Comparison of ENCODE assay signal across 8 cellular contexts in the genomic region with DNA sequence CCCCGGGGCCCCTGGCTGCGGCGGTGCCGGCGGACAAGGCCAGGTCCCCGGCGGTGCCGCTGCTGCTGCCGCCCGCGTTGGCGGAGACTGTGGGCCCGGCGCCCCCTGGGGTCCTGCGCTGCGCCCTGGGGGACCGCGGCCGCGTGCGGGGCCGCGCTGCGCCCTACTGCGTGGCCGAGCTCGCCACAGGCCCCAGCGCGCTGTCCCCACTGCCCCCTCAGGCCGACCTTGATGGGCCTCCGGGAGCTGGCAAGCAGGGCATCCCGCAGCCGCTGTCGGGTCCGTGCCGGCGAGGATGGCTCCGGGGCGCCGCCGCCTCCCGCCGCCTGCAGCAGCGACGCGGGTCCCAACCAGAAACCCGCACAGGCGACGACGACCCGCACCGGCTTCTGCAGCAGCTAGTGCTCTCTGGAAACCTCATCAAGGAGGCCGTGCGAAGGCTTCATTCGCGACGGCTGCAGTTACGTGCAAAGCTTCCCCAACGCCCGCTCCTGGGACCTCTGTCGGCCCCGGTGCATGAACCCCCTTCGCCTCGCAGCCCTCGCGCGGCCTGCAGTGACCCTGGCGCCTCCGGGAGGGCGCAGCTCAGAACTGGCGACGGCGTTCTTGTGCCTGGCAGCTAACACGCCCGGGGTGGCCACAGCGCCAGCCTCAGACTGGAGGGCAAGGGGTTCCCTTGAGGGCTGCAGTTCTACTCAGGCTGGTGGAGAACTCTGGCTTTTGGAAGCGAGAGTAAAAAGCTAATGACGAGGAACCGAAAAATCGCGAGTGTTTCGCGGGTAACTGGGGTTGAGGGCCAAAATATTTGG. TPM values are rescaled to one million over a fixed set of nuclear protein-coding genes. Genes with fewer than 3 reads are reported as not detected.
DNase-seq lines count a peak whose midpoint lies in the region; ATAC-seq lines count a peak whose summit lies in the region.

No MANE protein-coding gene starts in this region.

- H3K4me3 ChIP-seq in BLaER1 treated with 17β-estradiol and CSF1 and Interleukin-3, amounts not matched to agents 10 nM and 100 nM: peak overlapping the region; percentile 82 to 100 (median 96)
- peak overlapping the region; percentile 68 for H3K4me3 ChIP-seq in HUES64 (ENCODE audit: low read length)

- peaks cover 0 to 30% (median 9%) of the 10 kb centered on the region in 11 experiments; a peak in 11 of 22 replicates for H3K36me3 ChIP-seq in BLaER1 treated with 17β-estradiol and CSF1 and Interleukin-3, amounts not matched to agents 10 nM and 100 nM
- H3K36me3 ChIP-seq in HUES64 (ENCODE audit: insufficient read depth, low read length): no peaks in the 10 kb centered on the region

- peak overlapping the region; percentile 71 to 99 (median 95) for H3K4me2 ChIP-seq in BLaER1 treated with 17β-estradiol and CSF1 and Interleukin-3, amounts not matched to agents 10 nM and 100 nM

- WGBS in HUES64: under 1% methylated on average over 83 of the region's 83 CpGs

- peak; percentile 33 for DNase-seq in activated CD4-positive, CD25-positive, alpha-beta regulatory T cell treated with anti-CD3 and anti-CD28 coated beads, Interleukin-2, amount 50 U/mL, for 16 hours (ENCODE audit: low read depth, low spot score)
- DNase-seq in cerebellar cortex (ENCODE audit: low spot score): peak; percentile 44
- peak; percentile 62 to 78 for DNase-seq in left colon
- peak; percentile 62 for DNase-seq in stimulated activated CD4-positive, alpha-beta T cell treated with anti-CD3 and anti-CD28 coated beads, Interleukin-4, amount 100 ng/mL, for 1 hour
- no peak for DNase-seq in putamen (ENCODE audit: low spot score)

- H3K27ac ChIP-seq in BLaER1 treated with 17β-estradiol and CSF1 and Interleukin-3, amounts not matched to agents 10 nM and 100 nM: peak overlapping the region; percentile 98 to 100 (median 100)
- no peak overlapping the region for H3K27ac ChIP-seq in HUES64 (ENCODE audit: low read depth, low read length)

- no peaks in the 10 kb centered on the region for H3K9me3 ChIP-seq in BLaER1 treated with 17β-estradiol and CSF1 and Interleukin-3, amounts not matched to agents 10 nM and 100 nM (replicated peaks in 1 of 11)
- no peaks in the 10 kb centered on the region for H3K9me3 ChIP-seq in HUES64 (ENCODE audit: insufficient read depth, low read depth, low read length)

- peak; percentile 41 for ATAC-seq in GM19438 (IDR thresholded peaks at IDR 0.05; ENCODE audit: low read depth, unreplicated experiment)
- peak; percentile 60 for ATAC-seq in left colon

- H3K27me3 ChIP-seq in BLaER1 treated with 17β-estradiol and CSF1 and Interleukin-3, amounts not matched to agents 10 nM and 100 nM: peaks cover 0 to 7% (median 0%) of the 10 kb centered on the region in 11 experiments; a peak in 2 of 22 replicates
- peaks cover 37% of the 10 kb centered on the region for H3K27me3 ChIP-seq in HUES64 (ENCODE audit: insufficient read depth, low read length)

- peak overlapping the region; percentile 96 to 100 (median 99) for H3K9ac ChIP-seq in BLaER1 treated with 17β-estradiol and CSF1 and Interleukin-3, amounts not matched to agents 10 nM and 100 nM
- peak overlapping the region; percentile 99 for H3K9ac ChIP-seq in HUES64 (ENCODE audit: low read depth, low read length)

- intact Hi-C loops in left colon (cut with DNase I, micrococcal nuclease): no loop called here

- peaks cover 36 to 70% (median 45%) of the 10 kb centered on the region in 10 experiments for H3K4me1 ChIP-seq in BLaER1 treated with 17β-estradiol and CSF1 and Interleukin-3, amounts not matched to agents 10 nM and 100 nM
- peaks cover 17% of the 10 kb centered on the region for H3K4me1 ChIP-seq in HUES64 (ENCODE audit: insufficient read depth, low read length)

- peaks cover 6 to 51% (median 22%) of the 10 kb centered on the region in 11 experiments; a peak in 15 of 22 replicates for H4K20me1 ChIP-seq in BLaER1 treated with 17β-estradiol and CSF1 and Interleukin-3, amounts not matched to agents 10 nM and 100 nM

RNA-seq across cellular contexts. Expression of gene FRAT1, which starts 0.8 kb away (rescaled TPM):
- 2.4 TPM for polyA plus RNA-seq in HUES64 (2013, experiment 1 of 2)
- 2.2 TPM for polyA plus RNA-seq in HUES64 (2013, experiment 2 of 2)
- total RNA-seq in left colon: 10 to 100 TPM in 1 of 2 donors, 1 to 10 TPM in 1; 6.9 to 10.5 TPM

RNA-seq across cellular contexts. Expression of gene FRAT2, which starts 14.7 kb away (rescaled TPM):
- polyA plus RNA-seq in HUES64 (2013, experiment 1 of 2): 33.7 TPM
- polyA plus RNA-seq in HUES64 (2013, experiment 2 of 2): 29.7 TPM
- total RNA-seq in left colon: 10 to 100 TPM; 41.4 to 43.9 TPM

RNA-seq across cellular contexts. Expression of gene ARHGAP19, which starts 27.4 kb away (rescaled TPM):
- polyA plus RNA-seq in HUES64 (2013, experiment 1 of 2): 17.7 TPM
- 21.8 TPM for polyA plus RNA-seq in HUES64 (2013, experiment 2 of 2)
- 1 to 10 TPM; 6.4 to 6.8 TPM for total RNA-seq in left colon
